Comparison of ENCODE assay signal across 1 cellular context in genomic region chr7:36291387-36292316, GRCh38.
TF ChIP-seq lines count a peak whose summit lies in the region.

No MANE protein-coding gene starts in this region.

TF ChIP-seq in HepG2, 621 proteins besides CTCF, POLR2A, EP300 and RAD21 (continued from another document and continues in another):
- TF ChIP-seq CBX2 (IDR thresholded peaks at IDR 0.05; ENCODE audit: low read depth, low read length) (no peak), CBX2 (CRISPR knock-in tag; IDR thresholded peaks at IDR 0.05; ENCODE audit: low read depth) (0 out of 2 replicates have a peak, but pooled peaks have one; percentile 46), ZNF33B (CRISPR knock-in tag; IDR thresholded peaks at IDR 0.05) (no peak), ARID4A (CRISPR knock-in tag; IDR thresholded peaks at IDR 0.05; ENCODE audit: borderline replicate concordance) (peak; percentile 44; the same call in 1 of the 2 replicates), MED8 (CRISPR knock-in tag; IDR thresholded peaks at IDR 0.05; ENCODE audit: insufficient replicate concordance) (no peak), ZBTB20 (CRISPR knock-in tag; IDR thresholded peaks at IDR 0.05; ENCODE audit: borderline replicate concordance, low read depth) (no peak), IRX3 (CRISPR knock-in tag; IDR thresholded peaks at IDR 0.05; ENCODE audit: borderline replicate concordance, low read depth) (no peak), TBX3 (IDR thresholded peaks at IDR 0.05; ENCODE audit: borderline replicate concordance) (no peak), ZNF335 (CRISPR knock-in tag; IDR thresholded peaks at IDR 0.05) (0 out of 2 replicates have a peak, but pooled peaks have one; percentile 28), BORCS8-MEF2B (CRISPR knock-in tag; IDR thresholded peaks at IDR 0.05) (peak; percentile 82), STAG1 (CRISPR knock-in tag; IDR thresholded peaks at IDR 0.05) (peak; percentile 99), TMF1 (CRISPR knock-in tag; IDR thresholded peaks at IDR 0.05; ENCODE audit: low read depth) (no peak), SP5 (CRISPR knock-in tag; IDR thresholded peaks at IDR 0.05; ENCODE audit: borderline replicate concordance, low read depth) (peak; percentile 41; the same call in 1 of the 2 replicates), NCOA5 (CRISPR knock-in tag; IDR thresholded peaks at IDR 0.05) (no peak), SRY (CRISPR knock-in tag; IDR thresholded peaks at IDR 0.05) (no peak), ZNF280B (CRISPR knock-in tag; IDR thresholded peaks at IDR 0.05; ENCODE audit: borderline replicate concordance) (no peak), GLI4 (CRISPR knock-in tag; IDR thresholded peaks at IDR 0.05; ENCODE audit: borderline replicate concordance) (no peak), MLX (CRISPR knock-in tag; IDR thresholded peaks at IDR 0.05) (peak; percentile 88; the same call in 1 of the 2 replicates), EEA1 (CRISPR knock-in tag; IDR thresholded peaks at IDR 0.05; ENCODE audit: borderline replicate concordance) (no peak), ZNF580 (CRISPR knock-in tag; IDR thresholded peaks at IDR 0.05; ENCODE audit: borderline replicate concordance, low read depth) (no peak), HOXD1 (CRISPR knock-in tag; IDR thresholded peaks at IDR 0.05) (no peak), EHMT2 (IDR thresholded peaks at IDR 0.05; ENCODE audit: borderline replicate concordance, low read depth, low read length) (no peak), HHEX (CRISPR knock-in tag; IDR thresholded peaks at IDR 0.05) (no peak), ZNF18 (CRISPR knock-in tag; IDR thresholded peaks at IDR 0.05; ENCODE audit: insufficient replicate concordance) (no peak), TCF12 (IDR thresholded peaks at IDR 0.05) (no peak), TCF12 (CRISPR knock-in tag; IDR thresholded peaks at IDR 0.05) (no peak), ZNF782 (CRISPR knock-in tag; IDR thresholded peaks at IDR 0.05; ENCODE audit: borderline replicate concordance) (no peak), ZNF7 (CRISPR knock-in tag; IDR thresholded peaks at IDR 0.05) (no peak), PLSCR1 (CRISPR knock-in tag; IDR thresholded peaks at IDR 0.05; ENCODE audit: borderline replicate concordance) (no peak), ZNF207 (IDR thresholded peaks at IDR 0.05; ENCODE audit: borderline replicate concordance) (no peak), ZNF20 (CRISPR knock-in tag; IDR thresholded peaks at IDR 0.05) (no peak), CENPX (CRISPR knock-in tag; IDR thresholded peaks at IDR 0.05) (no peak), ZNF558 (CRISPR knock-in tag; IDR thresholded peaks at IDR 0.05; ENCODE audit: borderline replicate concordance) (0 out of 2 replicates have a peak, but pooled peaks have one; percentile 40), KAT8 (CRISPR knock-in tag; IDR thresholded peaks at IDR 0.05) (no peak), DBP (CRISPR knock-in tag; IDR thresholded peaks at IDR 0.05; ENCODE audit: not compliant biosample characterization) (no peak), CENPT (CRISPR knock-in tag; IDR thresholded peaks at IDR 0.05; ENCODE audit: low read depth) (no peak), MEIS2 (CRISPR knock-in tag; IDR thresholded peaks at IDR 0.05) (no peak), ZNF589 (CRISPR knock-in tag; conservative IDR thresholded peaks at IDR 0.05) (no peak), TCF7 (IDR thresholded peaks at IDR 0.05; ENCODE audit: low read depth) (peak; percentile 86)
- TF ChIP-seq, protein P1, sequence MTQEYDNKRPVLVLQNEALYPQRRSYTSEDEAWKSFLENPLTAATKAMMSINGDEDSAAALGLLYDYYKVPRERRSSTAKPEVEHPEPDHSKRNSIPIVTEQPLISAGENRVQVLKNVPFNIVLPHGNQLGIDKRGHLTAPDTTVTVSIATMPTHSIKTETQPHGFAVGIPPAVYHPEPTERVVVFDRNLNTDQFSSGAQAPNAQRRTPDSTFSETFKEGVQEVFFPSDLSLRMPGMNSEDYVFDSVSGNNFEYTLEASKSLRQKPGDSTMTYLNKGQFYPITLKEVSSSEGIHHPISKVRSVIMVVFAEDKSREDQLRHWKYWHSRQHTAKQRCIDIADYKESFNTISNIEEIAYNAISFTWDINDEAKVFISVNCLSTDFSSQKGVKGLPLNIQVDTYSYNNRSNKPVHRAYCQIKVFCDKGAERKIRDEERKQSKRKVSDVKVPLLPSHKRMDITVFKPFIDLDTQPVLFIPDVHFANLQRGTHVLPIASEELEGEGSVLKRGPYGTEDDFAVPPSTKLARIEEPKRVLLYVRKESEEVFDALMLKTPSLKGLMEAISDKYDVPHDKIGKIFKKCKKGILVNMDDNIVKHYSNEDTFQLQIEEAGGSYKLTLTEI (CRISPR knock-in tag; conservative IDR thresholded peaks at IDR 0.05): no peak
- TF ChIP-seq, protein P2, sequence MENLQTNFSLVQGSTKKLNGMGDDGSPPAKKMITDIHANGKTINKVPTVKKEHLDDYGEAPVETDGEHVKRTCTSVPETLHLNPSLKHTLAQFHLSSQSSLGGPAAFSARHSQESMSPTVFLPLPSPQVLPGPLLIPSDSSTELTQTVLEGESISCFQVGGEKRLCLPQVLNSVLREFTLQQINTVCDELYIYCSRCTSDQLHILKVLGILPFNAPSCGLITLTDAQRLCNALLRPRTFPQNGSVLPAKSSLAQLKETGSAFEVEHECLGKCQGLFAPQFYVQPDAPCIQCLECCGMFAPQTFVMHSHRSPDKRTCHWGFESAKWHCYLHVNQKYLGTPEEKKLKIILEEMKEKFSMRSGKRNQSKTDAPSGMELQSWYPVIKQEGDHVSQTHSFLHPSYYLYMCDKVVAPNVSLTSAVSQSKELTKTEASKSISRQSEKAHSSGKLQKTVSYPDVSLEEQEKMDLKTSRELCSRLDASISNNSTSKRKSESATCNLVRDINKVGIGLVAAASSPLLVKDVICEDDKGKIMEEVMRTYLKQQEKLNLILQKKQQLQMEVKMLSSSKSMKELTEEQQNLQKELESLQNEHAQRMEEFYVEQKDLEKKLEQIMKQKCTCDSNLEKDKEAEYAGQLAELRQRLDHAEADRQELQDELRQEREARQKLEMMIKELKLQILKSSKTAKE (CRISPR knock-in tag; IDR thresholded peaks at IDR 0.05; ENCODE audit: borderline replicate concordance): no peak
- TF ChIP-seq, protein P3, sequence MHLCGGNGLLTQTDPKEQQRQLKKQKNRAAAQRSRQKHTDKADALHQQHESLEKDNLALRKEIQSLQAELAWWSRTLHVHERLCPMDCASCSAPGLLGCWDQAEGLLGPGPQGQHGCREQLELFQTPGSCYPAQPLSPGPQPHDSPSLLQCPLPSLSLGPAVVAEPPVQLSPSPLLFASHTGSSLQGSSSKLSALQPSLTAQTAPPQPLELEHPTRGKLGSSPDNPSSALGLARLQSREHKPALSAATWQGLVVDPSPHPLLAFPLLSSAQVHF (CRISPR knock-in tag; IDR thresholded peaks at IDR 0.05): no peak
- TF ChIP-seq, protein P4, sequence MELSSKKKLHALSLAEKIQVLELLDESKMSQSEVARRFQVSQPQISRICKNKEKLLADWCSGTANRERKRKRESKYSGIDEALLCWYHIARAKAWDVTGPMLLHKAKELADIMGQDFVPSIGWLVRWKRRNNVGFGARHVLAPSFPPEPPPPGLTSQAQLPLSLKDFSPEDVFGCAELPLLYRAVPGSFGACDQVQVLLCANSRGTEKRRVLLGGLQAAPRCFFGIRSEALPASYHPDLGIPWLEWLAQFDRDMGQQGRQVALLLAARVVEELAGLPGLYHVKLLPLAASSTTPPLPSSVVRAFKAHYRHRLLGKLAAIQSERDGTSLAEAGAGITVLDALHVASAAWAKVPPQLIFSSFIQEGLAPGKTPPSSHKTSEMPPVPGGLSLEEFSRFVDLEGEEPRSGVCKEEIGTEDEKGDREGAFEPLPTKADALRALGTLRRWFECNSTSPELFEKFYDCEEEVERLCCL (CRISPR knock-in tag; IDR thresholded peaks at IDR 0.05; ENCODE audit: borderline replicate concordance): no peak
- TF ChIP-seq, protein P5, sequence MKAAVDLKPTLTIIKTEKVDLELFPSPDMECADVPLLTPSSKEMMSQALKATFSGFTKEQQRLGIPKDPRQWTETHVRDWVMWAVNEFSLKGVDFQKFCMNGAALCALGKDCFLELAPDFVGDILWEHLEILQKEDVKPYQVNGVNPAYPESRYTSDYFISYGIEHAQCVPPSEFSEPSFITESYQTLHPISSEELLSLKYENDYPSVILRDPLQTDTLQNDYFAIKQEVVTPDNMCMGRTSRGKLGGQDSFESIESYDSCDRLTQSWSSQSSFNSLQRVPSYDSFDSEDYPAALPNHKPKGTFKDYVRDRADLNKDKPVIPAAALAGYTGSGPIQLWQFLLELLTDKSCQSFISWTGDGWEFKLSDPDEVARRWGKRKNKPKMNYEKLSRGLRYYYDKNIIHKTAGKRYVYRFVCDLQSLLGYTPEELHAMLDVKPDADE (CRISPR knock-in tag; IDR thresholded peaks at IDR 0.05): no peak
- TF ChIP-seq, protein P6, sequence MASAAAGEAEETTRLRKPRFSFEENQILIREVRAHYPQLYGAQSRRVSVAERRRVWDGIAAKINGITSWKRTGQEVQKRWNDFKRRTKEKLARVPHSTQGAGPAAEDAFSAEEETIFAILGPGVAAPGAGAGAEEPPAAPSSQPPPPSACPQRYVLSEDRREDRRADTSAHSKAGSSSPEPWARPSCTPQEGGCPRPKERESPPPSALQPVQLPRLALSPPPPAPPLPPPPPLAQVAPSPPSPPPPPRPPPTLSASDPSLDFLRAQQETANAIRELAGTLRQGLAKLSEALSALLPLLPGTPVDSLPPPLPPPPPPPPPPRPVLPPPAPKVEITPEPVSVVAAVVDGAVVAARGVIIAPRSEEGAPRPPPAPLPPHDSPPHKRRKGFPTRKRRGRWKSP (CRISPR knock-in tag; IDR thresholded peaks at IDR 0.05): no peak
